ENCODE assay signal across 13 cellular contexts in the genomic region with DNA sequence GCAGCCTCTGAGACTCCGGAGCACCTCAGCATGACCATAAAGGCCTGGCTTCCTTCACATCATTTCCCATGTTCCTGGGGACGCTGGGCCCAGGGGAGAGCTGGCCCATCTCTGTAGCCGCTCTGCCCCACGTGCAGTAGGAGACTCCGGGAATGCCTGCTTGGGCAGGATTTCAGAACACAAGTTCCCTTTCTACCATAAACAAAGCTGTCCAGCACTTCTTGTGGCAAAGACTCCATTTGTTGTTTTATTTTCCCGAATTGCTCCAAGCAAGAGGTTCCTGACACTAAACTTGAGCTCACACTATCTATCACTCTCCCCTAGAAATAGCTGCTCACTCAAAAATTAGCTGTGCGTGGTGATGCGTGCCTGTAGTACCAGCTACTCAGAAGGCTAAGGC.
"Had no signal": no experiment of that assay in that cellular context is flagged by ENCODE, and none has a peak within 500 bp of the region (broad histone marks: within the 10 kb centered on the region; RNA-seq: fewer than 3 reads in every experiment).

No MANE protein-coding gene starts in this region.

- H3K9me3 Mint-ChIP-seq: activated naive CD4-positive, alpha-beta T cell treated with anti-CD3 and anti-CD28 coated beads, Interleukin-2, amount 50 U/mL, for 72 hours; natural killer cell; T-cell had no signal

- H3K36me3 Mint-ChIP-seq: activated naive CD4-positive, alpha-beta T cell treated with anti-CD3 and anti-CD28 coated beads, Interleukin-2, amount 50 U/mL, for 72 hours; natural killer cell; T-cell had no signal

- H3K4me3 Mint-ChIP-seq: natural killer cell, T-cell had no signal

- ATAC-seq: lower lobe of right lung, natural killer cell, T-cell had no signal

- H3K36me3 ChIP-seq: adrenal gland, cardiac muscle cell, lower lobe of right lung, neutrophil, pancreas, spleen, thyroid gland had no signal

- H3K4me3 ChIP-seq: adrenal gland, cardiac muscle cell, lower lobe of right lung, pancreas, spleen, thyroid gland had no signal

- H3K27ac ChIP-seq: adrenal gland, cardiac muscle cell, lower lobe of right lung, neutrophil, pancreas, spleen, thyroid gland had no signal

- H3K9me3 ChIP-seq: adrenal gland, lower lobe of right lung, neutrophil, pancreas, spleen, thyroid gland had no signal

- H3K27me3 ChIP-seq: pancreas, thyroid gland had no signal

- DNase-seq: activated gamma-delta T cell treated with Interleukin-2 at 50 U/mL for 16 hours, foreskin melanocyte, lower lobe of right lung, natural killer cell, spleen, T-cell, T-helper 9 cell, thyroid gland had no signal

- H3K27ac Mint-ChIP-seq: activated naive CD4-positive, alpha-beta T cell treated with anti-CD3 and anti-CD28 coated beads, Interleukin-2, amount 50 U/mL, for 72 hours; natural killer cell; T-cell had no signal

- H3K4me1 ChIP-seq: adrenal gland, lower lobe of right lung, pancreas, thyroid gland had no signal
